Comparison of ENCODE assay signal across 8 cellular contexts in the genomic region with DNA sequence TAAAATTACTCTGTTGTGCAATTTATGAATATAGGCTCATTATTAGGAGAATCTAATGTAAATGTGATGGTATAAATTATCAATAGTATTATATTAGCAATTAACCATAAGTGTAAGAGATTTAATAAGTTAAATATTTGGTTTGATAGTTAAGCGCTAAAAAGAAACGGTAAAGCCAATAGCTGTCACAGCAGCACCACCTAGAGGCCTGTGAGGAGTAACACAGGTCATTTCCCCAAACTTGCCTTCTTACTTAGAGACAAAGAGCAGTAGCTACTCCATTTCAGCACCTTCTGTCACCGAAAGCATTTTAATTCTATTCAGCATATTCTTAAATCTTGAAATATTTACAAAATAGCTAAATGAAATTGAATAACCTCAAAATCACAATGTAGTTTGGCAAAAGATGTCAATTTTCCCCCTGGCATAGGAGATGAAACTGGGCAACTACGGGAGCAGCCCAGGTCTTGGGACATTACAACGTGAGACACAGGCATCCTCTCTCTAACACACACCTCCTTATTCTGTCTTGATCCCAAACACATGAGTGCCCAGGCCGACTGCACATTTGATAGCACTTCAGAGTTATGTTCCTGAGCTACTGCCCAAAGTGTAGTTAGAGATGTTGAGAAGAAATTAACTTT.
DNase-seq lines count a peak whose midpoint lies in the region; ATAC-seq and TF ChIP-seq lines count a peak whose summit lies in the region.

No MANE protein-coding gene starts in this region.

- peak; percentile 45 for DNase-seq in DMS79 treated with DMSO at 0.1 percent for 48 hours (lab: John Stamatoyannopoulos, UW)
- DNase-seq in NCI-H2029 (lab: John Stamatoyannopoulos, UW): peak; percentile 10
- peak; percentile 34 for DNase-seq in activated CD4-positive, CD25-positive, alpha-beta regulatory T cell treated with anti-CD3 and anti-CD28 coated beads, Interleukin-2, amount 50 U/mL, for 16 hours (ENCODE audit: low read depth, low spot score)
- DNase-seq in coronary artery (ENCODE audit: low spot score): no peak
- DNase-seq in medulla oblongata (ENCODE audit: extremely low spot score): peak; percentile 82
- peak; percentile 65 for DNase-seq in stimulated activated CD8-positive, alpha-beta memory T cell treated with anti-CD3 and anti-CD28 coated beads, Interleukin-4, amount 100 ng/mL, for 48 hours

- H3K4me3 ChIP-seq in coronary artery: no peak overlapping the region

- TF ChIP-seq CTCF in coronary artery (IDR thresholded peaks at IDR 0.05): peak; percentile 73

- ATAC-seq in GM21717 (IDR thresholded peaks at IDR 0.05; ENCODE audit: unreplicated experiment) (peak; percentile 63), HG03520 (IDR thresholded peaks at IDR 0.05; ENCODE audit: unreplicated experiment) (no peak)

- H3K27ac ChIP-seq in coronary artery: no peak overlapping the region
